ENCODE assay signal across 20 cellular contexts in genomic region chr2:226011716-226012115, GRCh38.
"Had no signal": no experiment of that assay in that cellular context is flagged by ENCODE, and none has a peak within 500 bp of the region (broad histone marks: within the 10 kb centered on the region; RNA-seq: fewer than 3 reads in every experiment).

No MANE protein-coding gene starts in this region.

- H3K4me3 ChIP-seq: adrenal gland, body of pancreas, MG63, SJSA1 had no signal

- H3K9ac ChIP-seq: KMS-11 had no signal

- DNase-seq: activated CD4-positive, alpha-beta T cell treated with anti-CD3 and anti-CD28 coated beads for 4 hours; activated CD8-positive, alpha-beta memory T cell treated with anti-CD3 and anti-CD28 coated beads, Interleukin-2, amount 50 U/mL, for 4 hours; activated CD8-positive, alpha-beta T cell treated with anti-CD3 and anti-CD28 coated beads for 36 hours; activated naive CD4-positive, alpha-beta T cell treated with anti-CD3 and anti-CD28 coated beads, Interleukin-2, amount 50 U/mL, for 16 hours; activated naive CD8-positive, alpha-beta T cell treated with anti-CD3 and anti-CD28 coated beads, Interleukin-2, amount 10 ng/mL, durations not matched to agents 7 days and 5 days; activated T-cell treated with anti-CD3 and anti-CD28 coated beads, Interleukin-2, amount 50 U/mL, for 72 hours; adrenal gland; anterior cingulate cortex; body of pancreas; MG63; NCI-H1694; NCI-H2029; NCI-H2107; NCI-H345; NCI-H510A; NCI-H526 treated with DMSO at 0.1 percent for 48 hours; SHP77 had no signal

- ATAC-seq: activated CD4-positive, CD25-positive, alpha-beta regulatory T cell treated with anti-CD3 and anti-CD28 coated beads, Interleukin-2, amount 50 U/mL, for 24 hours; activated CD8-positive, alpha-beta T cell treated with anti-CD3 and anti-CD28 coated beads for 36 hours; activated T-cell treated with anti-CD3 and anti-CD28 coated beads, Interleukin-2, amount 50 U/mL, for 72 hours; body of pancreas had no signal

- H3K4me2 ChIP-seq: KMS-11 had no signal

- H3K27ac ChIP-seq: adrenal gland, body of pancreas, KMS-11, SJSA1 had no signal

- H3K4me1 ChIP-seq: adrenal gland, body of pancreas, SJSA1 had no signal

- H3K27me3 ChIP-seq: adrenal gland, body of pancreas, MG63, SJSA1 had no signal

- H3K36me3 ChIP-seq: adrenal gland, MG63, SJSA1 had no signal

- H3K9me3 ChIP-seq: adrenal gland, body of pancreas, MG63, SJSA1 had no signal
